ENCODE assay signal across 1 cellular context in genomic region chr7:5766321-5766761, GRCh38.
TF ChIP-seq lines count a peak whose summit lies in the region.

No MANE protein-coding gene starts in this region.

TF ChIP-seq in HepG2, 621 proteins besides CTCF, POLR2A, EP300 and RAD21:
- no peak for TF ChIP-seq ZZZ3 (CRISPR knock-in tag; IDR thresholded peaks at IDR 0.05; ENCODE audit: borderline replicate concordance)
- no peak for TF ChIP-seq EED (CRISPR knock-in tag; IDR thresholded peaks at IDR 0.05)
